11 cellular contexts compared by ENCODE assay signal in the genomic region with DNA sequence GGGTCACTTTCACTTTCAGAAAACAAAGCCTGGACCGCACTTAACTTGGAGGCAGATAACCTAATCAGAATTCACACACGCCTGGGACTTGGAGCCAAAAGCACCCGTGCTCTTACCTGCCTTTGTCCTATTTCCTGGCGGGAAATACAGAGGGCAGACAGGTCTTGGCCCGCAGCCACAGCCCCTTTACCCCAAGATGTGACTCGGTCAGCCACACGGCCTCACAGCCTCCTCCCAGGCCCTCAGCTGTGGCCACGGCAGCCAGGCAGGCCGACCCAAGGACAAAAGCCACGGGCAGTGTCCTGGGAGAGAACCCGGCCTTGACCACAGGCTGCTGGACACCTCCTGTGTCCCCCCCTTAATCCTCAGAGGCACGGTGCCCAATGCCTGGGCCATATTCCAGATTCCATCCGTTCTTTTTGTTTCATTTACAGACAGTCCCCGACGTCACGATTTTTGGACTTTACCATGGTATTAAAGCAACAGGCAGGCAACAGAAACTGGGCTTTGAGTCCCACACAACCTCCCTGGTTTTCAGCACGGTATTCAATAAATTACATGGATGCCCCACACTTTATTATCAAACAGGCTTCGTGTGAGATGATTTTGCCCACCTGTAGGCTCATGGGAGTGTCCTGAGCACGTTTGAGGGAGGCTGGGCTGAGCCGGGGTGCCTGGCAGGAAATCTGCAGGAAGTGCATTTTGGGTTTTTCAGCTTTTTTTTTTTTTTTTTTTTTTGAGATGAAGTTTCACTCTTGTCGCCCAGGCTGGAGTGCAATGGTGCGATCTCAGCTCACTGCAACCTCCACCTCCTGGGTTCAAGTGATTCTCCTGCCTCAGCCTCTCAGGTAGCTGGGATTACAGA. TPM values are rescaled to one million over a fixed set of nuclear protein-coding genes. Genes with fewer than 3 reads are reported as not detected.
DNase-seq lines count a peak whose midpoint lies in the region; ATAC-seq, FAIRE-seq and TF ChIP-seq lines count a peak whose summit lies in the region.
"Had no signal": no experiment of that assay in that cellular context is flagged by ENCODE, and none has a peak within 500 bp of the region (broad histone marks: within the 10 kb centered on the region; RNA-seq: fewer than 3 reads in every experiment).

No MANE protein-coding gene starts in this region.

- H3K36me3 ChIP-seq in MM.1S (replicated peaks; ENCODE audit: insufficient read depth, low read length) (no peaks in the 10 kb centered on the region), lower lobe of right lung (no peaks in the 10 kb centered on the region), suprapubic skin (no peaks in the 10 kb centered on the region)

- H3K27me3 Mint-ChIP-seq in dendritic cell treated with granulocyte-macrophage colony-stimulating factor and Interleukin-4, amounts not matched to agents 40 ng/mL and 50 ng/mL, for 4 days = peaks cover 20% of the 10 kb centered on the region
- H3K27me3 Mint-ChIP-seq: activated CD4-positive, alpha-beta T cell treated with anti-CD3 and anti-CD28 coated beads for 36 hours had no signal

- no peaks in the 10 kb centered on the region for H3K79me2 ChIP-seq in MM.1S (ENCODE audit: low read length)

- H3K4me3 ChIP-seq in MM.1S (ENCODE audit: low read length) = no peak overlapping the region
- H3K4me3 ChIP-seq in lower lobe of right lung = peak overlapping the region; percentile 50
- peak overlapping the region; percentile 44 for H3K4me3 ChIP-seq in suprapubic skin

- H4K20me1 ChIP-seq in MM.1S (ENCODE audit: insufficient read depth, low read length) = no peaks in the 10 kb centered on the region

- H3K4me2 ChIP-seq in MM.1S (ENCODE audit: low read depth, low read length) = peak overlapping the region; percentile 31; the same call in 1 of the 2 replicates

- H3K27ac ChIP-seq in MM.1S (ENCODE audit: low read length) (no peak overlapping the region), lower lobe of right lung (peak overlapping the region; percentile 92), suprapubic skin (peak overlapping the region; percentile 83)

- no peak for FAIRE-seq in urothelium cell line (lab: Jason Lieb, UNC)
- FAIRE-seq: endometrium had no signal

- H3K4me1 Mint-ChIP-seq in dendritic cell treated with granulocyte-macrophage colony-stimulating factor and Interleukin-4, amounts not matched to agents 40 ng/mL and 50 ng/mL, for 4 days (ENCODE audit: low read depth) = peaks cover 11% of the 10 kb centered on the region

- no peak for DNase-seq in MM.1S
- no peak for DNase-seq in lower lobe of right lung
- DNase-seq in suprapubic skin (ENCODE audit: low spot score in 2 of 2) = no peak
- DNase-seq in NCI-H1694 treated with DMSO at 0.1 percent for 48 hours (lab: John Stamatoyannopoulos, UW) = no peak
- DNase-seq in stimulated activated CD4-positive, alpha-beta T cell treated with anti-CD3 and anti-CD28 coated beads, Interleukin-15, amount 100 ng/mL, for 24 hours = no peak
- DNase-seq in NCI-H69 (lab: John Stamatoyannopoulos, UW) = no peak
- no peak for DNase-seq in urothelium cell line (ENCODE audit: low spot score)
- DNase-seq: activated CD4-positive, alpha-beta T cell treated with anti-CD3 and anti-CD28 coated beads for 36 hours; stimulated activated CD4-positive, alpha-beta T cell treated with anti-CD3 and anti-CD28 coated beads, Interleukin-1b, Interleukin-23, amount 100 ng/mL, for 48 hours had no signal

- H3K27ac Mint-ChIP-seq in dendritic cell treated with granulocyte-macrophage colony-stimulating factor and Interleukin-4, amounts not matched to agents 40 ng/mL and 50 ng/mL, for 4 days = no peak overlapping the region
- H3K27ac Mint-ChIP-seq: activated CD4-positive, alpha-beta T cell treated with anti-CD3 and anti-CD28 coated beads for 36 hours had no signal

- no peaks in the 10 kb centered on the region for H3K9me2 ChIP-seq in MM.1S (replicated peaks; ENCODE audit: insufficient read depth, low read length)

- intact Hi-C loops in dendritic cell treated with granulocyte-macrophage colony-stimulating factor and Interleukin-4, amounts not matched to agents 40 ng/mL and 50 ng/mL, for 4 days (cut with micrococcal nuclease) = no loop called here
- intact Hi-C loops in lower lobe of right lung (cut with DNase I) = no loop called here

- TF ChIP-seq EP300 in suprapubic skin (IDR thresholded peaks at IDR 0.05) = no peak

- H3K4me1 ChIP-seq in MM.1S (ENCODE audit: low read length) = 0 out of 2 replicates have a peak, but pooled peaks cover 7% of the 10 kb centered on the region
- peaks cover 31% of the 10 kb centered on the region for H3K4me1 ChIP-seq in lower lobe of right lung
- peaks cover 19% of the 10 kb centered on the region for H3K4me1 ChIP-seq in suprapubic skin

- H3K9ac ChIP-seq in MM.1S (ENCODE audit: low read length) = no peak overlapping the region

- H3F3A ChIP-seq in MM.1S (ENCODE audit: insufficient read depth, low read length) = no peaks in the 10 kb centered on the region

- H3K9me3 ChIP-seq in MM.1S (replicated peaks; ENCODE audit: insufficient read depth, low read length) (no peaks in the 10 kb centered on the region), lower lobe of right lung (no peaks in the 10 kb centered on the region), suprapubic skin (no peaks in the 10 kb centered on the region)

- H3K27me3 ChIP-seq in MM.1S (replicated peaks; ENCODE audit: insufficient read depth, low read length) (peaks cover 98% of the 10 kb centered on the region), lower lobe of right lung (ENCODE audit: low read depth) (no peaks in the 10 kb centered on the region), suprapubic skin (no peaks in the 10 kb centered on the region)

- no peaks in the 10 kb centered on the region for H3K36me3 Mint-ChIP-seq in dendritic cell treated with granulocyte-macrophage colony-stimulating factor and Interleukin-4, amounts not matched to agents 40 ng/mL and 50 ng/mL, for 4 days (ENCODE audit: low read depth)

- H2AFZ ChIP-seq in MM.1S (ENCODE audit: low read length) = no peak overlapping the region

- peak; percentile 60 to 66 for ATAC-seq in lower lobe of right lung
- ATAC-seq: activated CD4-positive, alpha-beta T cell treated with anti-CD3 and anti-CD28 coated beads for 36 hours had no signal

- 48% methylated on average over 21 of the region's 22 CpGs for WGBS in suprapubic skin

- TF ChIP-seq POLR2A in suprapubic skin (IDR thresholded peaks at IDR 0.05) = no peak

- TF ChIP-seq CTCF in MM.1S (IDR thresholded peaks at IDR 0.05; ENCODE audit: low read length) = no peak
- TF ChIP-seq CTCF in lower lobe of right lung (IDR thresholded peaks at IDR 0.05) = no peak
- TF ChIP-seq CTCF in suprapubic skin (IDR thresholded peaks at IDR 0.05) = no peak

- peak overlapping the region; percentile 21 for H3K4me3 Mint-ChIP-seq in dendritic cell treated with granulocyte-macrophage colony-stimulating factor and Interleukin-4, amounts not matched to agents 40 ng/mL and 50 ng/mL, for 4 days
- H3K4me3 Mint-ChIP-seq: activated CD4-positive, alpha-beta T cell treated with anti-CD3 and anti-CD28 coated beads for 36 hours had no signal

- H3K9me3 Mint-ChIP-seq in dendritic cell treated with granulocyte-macrophage colony-stimulating factor and Interleukin-4, amounts not matched to agents 40 ng/mL and 50 ng/mL, for 4 days = no peaks in the 10 kb centered on the region

RNA-seq across cellular contexts. Expression of a gene that starts 30.0 kb away (rescaled TPM):
- total RNA-seq in lower lobe of right lung (143 TPM), suprapubic skin (10 to 100 TPM; 39.4 to 59.9 (median 45.3) TPM)

RNA-seq across cellular contexts. Expression of a gene that starts 34.9 kb away (rescaled TPM):
- total RNA-seq in lower lobe of right lung (14.1 TPM), suprapubic skin (1 to 10 TPM; 1.2 to 4.4 (median 2.9) TPM)

RNA-seq across cellular contexts. Expression of a gene that starts 35.7 kb away (rescaled TPM):
- total RNA-seq in lower lobe of right lung (24.7 TPM), suprapubic skin (10 to 100 TPM; 18.6 to 33.6 (median 22.7) TPM)
